Comparison of ENCODE assay signal across 9 cellular contexts in genomic region chr4:152605641-152606304, GRCh38.
DNase-seq lines count a peak whose midpoint lies in the region; ATAC-seq and TF ChIP-seq lines count a peak whose summit lies in the region.
"Had no signal": no experiment of that assay in that cellular context is flagged by ENCODE, and none has a peak within 500 bp of the region (broad histone marks: within the 10 kb centered on the region; RNA-seq: fewer than 3 reads in every experiment).

No MANE protein-coding gene starts in this region.

- H3K9me3 ChIP-seq in GM23248 (ENCODE audit: low read depth) (no peaks in the 10 kb centered on the region), RWPE2 (ENCODE audit: severe bottlenecking) (no peaks in the 10 kb centered on the region)

- peak overlapping the region; percentile 47 for H3K4me2 ChIP-seq in GM23248 (ENCODE audit: unreplicated experiment)

- peak; percentile 88 for DNase-seq in GM23248
- DNase-seq in RWPE2 (ENCODE audit: low spot score), result no peak
- peak; percentile 68 for DNase-seq in fibroblast of villous mesenchyme (ENCODE audit: low read depth)
- DNase-seq in renal cortical epithelial cell (ENCODE audit: low read depth), result peak; percentile 27
- DNase-seq in UCSD-AML1 (lab: John Stamatoyannopoulos, UW; ENCODE audit: unreplicated experiment), result no peak
- DNase-seq: activated T-cell treated with anti-CD3 and anti-CD28 coated beads, Interleukin-2, amount 50 U/mL, for 48 hours had no signal

- no peaks in the 10 kb centered on the region for H3K36me3 ChIP-seq in GM23248 (ENCODE audit: low read depth)
- H3K36me3 ChIP-seq in RWPE2 (ENCODE audit: low read depth), result no peaks in the 10 kb centered on the region

- no peaks in the 10 kb centered on the region for H3K27me3 ChIP-seq in GM23248 (replicated peaks; ENCODE audit: insufficient read depth)
- no peaks in the 10 kb centered on the region for H3K27me3 ChIP-seq in RWPE2 (ENCODE audit: insufficient read depth, poor library complexity, severe bottlenecking)

- no peaks in the 10 kb centered on the region for H3K79me2 ChIP-seq in GM23248 (ENCODE audit: insufficient read depth)

- H3K4me3 ChIP-seq in GM23248 (peak overlapping the region; percentile 9; the same call in 1 of the 2 replicates), RWPE2 (ENCODE audit: severe bottlenecking) (no peak overlapping the region), fibroblast of villous mesenchyme (ENCODE audit: low read depth, low read length) (no peak overlapping the region)

- H3K4me1 ChIP-seq in GM23248 (ENCODE audit: insufficient read depth) (peaks cover 20% of the 10 kb centered on the region), RWPE2 (ENCODE audit: insufficient read depth, poor library complexity, severe bottlenecking) (no peaks in the 10 kb centered on the region)

- no peaks in the 10 kb centered on the region for H3K9me2 ChIP-seq in GM23248 (ENCODE audit: insufficient read depth)

- H3K27ac ChIP-seq in GM23248 (peak overlapping the region; percentile 3; the same call in 1 of the 2 replicates), RWPE2 (ENCODE audit: poor library complexity, severe bottlenecking) (no peak overlapping the region)

- no peak overlapping the region for H3K9ac ChIP-seq in GM23248

- no peak for TF ChIP-seq CTCF in RWPE2 (IDR thresholded peaks at IDR 0.05; ENCODE audit: poor library complexity, severe bottlenecking)
- no peak for TF ChIP-seq CTCF in fibroblast of villous mesenchyme (IDR thresholded peaks at IDR 0.05; ENCODE audit: insufficient read depth, low read depth, low read length)

- 1 to 2% methylated on average over 10 of the region's 10 CpGs for WGBS in GM23248 (ENCODE audit: low coverage in 1 of 2, low lambda C conversion rate in 2 of 2, missing lambda C conversion rate in 2 of 2), 2 experiments

- peak overlapping the region; percentile 16 for H2AFZ ChIP-seq in GM23248

- ATAC-seq in RWPE2 (ENCODE audit: low read depth), result 0 out of 3 replicates have a peak, but pooled peaks have one; percentile 19
- ATAC-seq in HG03039 (IDR thresholded peaks at IDR 0.05; ENCODE audit: unreplicated experiment), result no peak
- ATAC-seq in GM21360 (IDR thresholded peaks at IDR 0.05; ENCODE audit: unreplicated experiment), result no peak
- no peak for ATAC-seq in HG03025 (IDR thresholded peaks at IDR 0.05; ENCODE audit: low FRiP score, unreplicated experiment)

- in situ Hi-C loops in GM23248 (cut with MboI), result no loop called here

- peaks cover 13% of the 10 kb centered on the region for H3F3A ChIP-seq in GM23248 (ENCODE audit: insufficient read depth)

- no peaks in the 10 kb centered on the region for H4K20me1 ChIP-seq in GM23248 (ENCODE audit: insufficient read depth)

Comparison
In these comparisons a context has a peak if more than half of its experiments do, and no peak if none do; other contexts are left out.
1. DNase-seq: peak in GM23248 (single experiment), fibroblast of villous mesenchyme (single experiment) and renal cortical epithelial cell (single experiment); none in RWPE2 (single experiment) and UCSD-AML1 (single experiment).